1 cellular context compared by ENCODE assay signal in the genomic region with DNA sequence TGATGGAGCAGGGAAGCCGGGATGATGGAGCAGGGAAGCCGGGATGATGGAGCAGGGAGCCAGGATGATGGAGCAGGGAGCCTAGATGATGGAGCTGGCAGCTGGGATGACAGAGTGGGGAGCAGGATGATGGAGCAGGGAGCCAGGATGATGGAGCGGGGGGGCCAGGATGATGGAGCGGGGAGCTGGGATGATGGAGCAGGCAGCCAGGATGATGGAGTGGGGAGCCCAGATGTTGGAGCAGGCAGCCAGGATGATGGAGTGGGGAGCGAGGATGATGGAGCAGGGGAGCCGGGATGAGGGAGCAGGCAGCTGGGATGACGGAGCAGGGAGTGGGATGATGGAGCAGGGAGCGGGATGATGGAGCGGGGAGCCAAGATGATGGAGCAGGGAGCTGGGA.
TF ChIP-seq lines count a peak whose summit lies in the region.

No MANE protein-coding gene starts in this region.

TF ChIP-seq in A549, 52 proteins besides CTCF, POLR2A, EP300 and RAD21 (continued from another document):
- TF ChIP-seq, protein P1, sequence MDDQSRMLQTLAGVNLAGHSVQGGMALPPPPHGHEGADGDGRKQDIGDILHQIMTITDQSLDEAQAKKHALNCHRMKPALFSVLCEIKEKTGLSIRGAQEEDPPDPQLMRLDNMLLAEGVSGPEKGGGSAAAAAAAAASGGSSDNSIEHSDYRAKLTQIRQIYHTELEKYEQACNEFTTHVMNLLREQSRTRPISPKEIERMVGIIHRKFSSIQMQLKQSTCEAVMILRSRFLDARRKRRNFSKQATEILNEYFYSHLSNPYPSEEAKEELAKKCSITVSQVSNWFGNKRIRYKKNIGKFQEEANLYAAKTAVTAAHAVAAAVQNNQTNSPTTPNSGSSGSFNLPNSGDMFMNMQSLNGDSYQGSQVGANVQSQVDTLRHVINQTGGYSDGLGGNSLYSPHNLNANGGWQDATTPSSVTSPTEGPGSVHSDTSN (IDR thresholded peaks at IDR 0.05), result 0 out of 2 replicates have a peak, but pooled peaks have one; percentile 18
TF ChIP-seq in A549: peak in this region for 3.
